27 cellular contexts compared by ENCODE assay signal in genomic region chr3:172067837-172068440, GRCh38. TPM values are rescaled to one million over a fixed set of nuclear protein-coding genes. Genes with fewer than 3 reads are reported as not detected.
DNase-seq lines count a peak whose midpoint lies in the region; ATAC-seq, FAIRE-seq and TF ChIP-seq lines count a peak whose summit lies in the region.
"Had no signal": no experiment of that assay in that cellular context is flagged by ENCODE, and none has a peak within 500 bp of the region (broad histone marks: within the 10 kb centered on the region; RNA-seq: fewer than 3 reads in every experiment).

No MANE protein-coding gene starts in this region.

- FAIRE-seq in GM19239 (lab: Jason Lieb, UNC) (peak; percentile 11), HTR-8/SVneo (lab: Jason Lieb, UNC) (no peak)

- ATAC-seq in Panc1: no peak
- ATAC-seq in HG03139 (IDR thresholded peaks at IDR 0.05; ENCODE audit: unreplicated experiment): no peak
- ATAC-seq: activated CD4-positive, CD25-positive, alpha-beta regulatory T cell treated with anti-CD3 and anti-CD28 coated beads, Interleukin-2, amount 50 U/mL, for 24 hours had no signal

- H3K9me3 ChIP-seq in Panc1 (ENCODE audit: control insufficient read depth, insufficient read depth, low read depth, low read length): no peaks in the 10 kb centered on the region
- H3K9me3 ChIP-seq in hepatocyte (ENCODE audit: low read depth): no peaks in the 10 kb centered on the region
- H3K9me3 ChIP-seq in neutrophil: no peaks in the 10 kb centered on the region
- H3K9me3 ChIP-seq: BE2C, upper lobe of left lung had no signal

- CTCF ChIA-PET in Panc1 (lab: Charles Lee) (no interaction called here), RWPE1 (lab: Yijun Ruan, JAX) (no interaction called here)

- H3K36me3 ChIP-seq in Panc1 (ENCODE audit: control insufficient read depth, insufficient read depth, low read length) (no peaks in the 10 kb centered on the region; the same call in 1 of the 2 replicates), hepatocyte (replicated peaks; ENCODE audit: insufficient read depth, low read depth) (no peaks in the 10 kb centered on the region), neutrophil (no peaks in the 10 kb centered on the region)
- H3K36me3 ChIP-seq: BE2C had no signal

- H2AFZ ChIP-seq in hepatocyte: no peak overlapping the region

- POLR2A ChIA-PET in Panc1 (lab: Charles Lee): no interaction called here
- POLR2A ChIA-PET in RWPE1 (lab: Yijun Ruan, JAX; ENCODE audit: low non-redundant PET): no interaction called here

- H3K27me3 ChIP-seq in Panc1 (ENCODE audit: control insufficient read depth, insufficient read depth, low read length) (no peaks in the 10 kb centered on the region), hepatocyte (no peaks in the 10 kb centered on the region), neutrophil (no peaks in the 10 kb centered on the region)
- H3K27me3 ChIP-seq: BE2C, upper lobe of left lung had no signal

- DNase-seq in GM19239 (ENCODE audit: insufficient read length, low spot score): no peak
- no peak for DNase-seq in Panc1 (ENCODE audit: low read depth, low spot score)
- no peak for DNase-seq in hepatocyte (ENCODE audit: low spot score)
- DNase-seq in GM20000 (ENCODE audit: low spot score): no peak
- no peak for DNase-seq in RWPE1 (ENCODE audit: low spot score)
- DNase-seq in HTR-8/SVneo (ENCODE audit: insufficient read length, low spot score): no peak
- DNase-seq: ACHN; activated CD4-positive, alpha-beta T cell treated with anti-CD3 and anti-CD28 coated beads, Interleukin-2, amount 50 U/mL, for 48 hours; activated CD8-positive, alpha-beta memory T cell treated with anti-CD3 and anti-CD28 coated beads, Interleukin-2, amount 50 U/mL, for 4 hours; activated naive CD4-positive, alpha-beta T cell treated with anti-CD3 and anti-CD28 coated beads, Interleukin-2, amount 50 U/mL, for 16 hours; amniotic stem cell; BE2C; effector CD4-positive, alpha-beta T cell; erythroblast; head of caudate nucleus; NCI-H1105; NCI-H1930; NCI-H526; occipital lobe; stimulated activated CD4-positive, alpha-beta T cell treated with anti-CD3 and anti-CD28 coated beads, Interleukin-2, amount 100 ng/mL, for 24 hours; T-helper 1 cell; upper lobe of left lung had no signal

- no peak overlapping the region for H3K4me2 ChIP-seq in hepatocyte

- TF ChIP-seq CTCF in Panc1 (IDR thresholded peaks at IDR 0.05): no peak
- no peak for TF ChIP-seq CTCF in hepatocyte (IDR thresholded peaks at IDR 0.05; ENCODE audit: poor library complexity)
- no peak for TF ChIP-seq CTCF in neutrophil (IDR thresholded peaks at IDR 0.05)
- TF ChIP-seq CTCF in GM20000 (IDR thresholded peaks at IDR 0.05; ENCODE audit: extremely low read depth, missing control alignments): no peak
- no peak for TF ChIP-seq CTCF in RWPE1 (conservative IDR thresholded peaks at IDR 0.05; ENCODE audit: low read depth)

- WGBS in hepatocyte (ENCODE audit: low lambda C conversion rate, missing lambda C conversion rate): 72% methylated on average over 6 of the region's 6 CpGs

- H3K4me1 ChIP-seq in Panc1 (ENCODE audit: control insufficient read depth, insufficient read depth, low read length) (peaks cover 68% of the 10 kb centered on the region), hepatocyte (ENCODE audit: insufficient read depth) (peaks cover 51% of the 10 kb centered on the region), neutrophil (ENCODE audit: control insufficient read depth in 1 of 2, insufficient read depth in 1 of 2, low read depth in 1 of 2, low read length in 1 of 2) (peaks cover 60 to 84% of the 10 kb centered on the region in 2 experiments)

- no peak overlapping the region for H3K4me3 ChIP-seq in Panc1 (ENCODE audit: low read depth in 2 of 2, low read length in 2 of 2)
- H3K4me3 ChIP-seq in hepatocyte: no peak overlapping the region
- H3K4me3 ChIP-seq in neutrophil (ENCODE audit: low read depth in 1 of 2, low read length in 1 of 2): no peak overlapping the region
- H3K4me3 ChIP-seq: lung, skin epidermis, upper lobe of left lung had no signal

- no peaks in the 10 kb centered on the region for H3K9me2 ChIP-seq in hepatocyte (replicated peaks; ENCODE audit: insufficient read depth)

- 0 out of 2 replicates have a peak overlapping the region, but pooled peaks have one; percentile 20 for H3K27ac ChIP-seq in Panc1 (ENCODE audit: low read length)
- peak overlapping the region; percentile 22 for H3K27ac ChIP-seq in hepatocyte
- H3K27ac ChIP-seq in neutrophil: peak overlapping the region; percentile 48
- no peak overlapping the region for H3K27ac ChIP-seq in RWPE1
- H3K27ac ChIP-seq: skin epidermis, upper lobe of left lung had no signal

- in situ Hi-C loops in Panc1 (cut with HindIII; ENCODE audit: low pct_unique_long_range_greater_than_20kb, low sequenced_read_pairs): no loop called here

- intact Hi-C loops in Panc1 (cut with micrococcal nuclease; ENCODE audit: unreplicated experiment): no loop called here

- no TSS peak for BruUV-seq in Panc1 (replicated peaks; lab: Mats Ljungman, UMichigan)

- peaks cover 99% of the 10 kb centered on the region for H3K79me2 ChIP-seq in hepatocyte

- peaks cover 94% of the 10 kb centered on the region for H4K20me1 ChIP-seq in hepatocyte (ENCODE audit: insufficient read depth, poor library complexity, severe bottlenecking)

RNA-seq across cellular contexts. Expression of gene FNDC3B, which starts 28.6 kb away (rescaled TPM):
- total RNA-seq in Panc1 (2021; ENCODE audit: unreplicated experiment): 173 TPM
- polyA plus RNA-seq in Panc1 (2012; ENCODE audit: insufficient read length): 49.1 TPM
- total RNA-seq in hepatocyte: 91.9 and 113 TPM in 2 replicates
- polyA plus RNA-seq in hepatocyte: 61.2 and 66.3 TPM in 2 replicates
